Comparison of ENCODE assay signal across 9 cellular contexts in genomic region chr17:77733576-77734296, GRCh38.
DNase-seq lines count a peak whose midpoint lies in the region; ATAC-seq and TF ChIP-seq lines count a peak whose summit lies in the region.
"Had no signal": no experiment of that assay in that cellular context is flagged by ENCODE, and none has a peak within 500 bp of the region (broad histone marks: within the 10 kb centered on the region; RNA-seq: fewer than 3 reads in every experiment).

No MANE protein-coding gene starts in this region.

- no peak for TF ChIP-seq EP300 in transverse colon (IDR thresholded peaks at IDR 0.05; ENCODE audit: low read depth)

- H4K20me1 ChIP-seq in smooth muscle cell (ENCODE audit: low read depth), result no peaks in the 10 kb centered on the region

- WGBS in transverse colon (ENCODE audit: low coverage in 1 of 2), 2 donors, result 38 to 67% methylated on average over 3 to 8 of the region's 8 CpGs
- WGBS in smooth muscle cell (ENCODE audit: low lambda C conversion rate), result 95% methylated on average over 8 of the region's 8 CpGs

- DNase-seq in cardiac muscle cell (ENCODE audit: low read depth in 1 of 2, low spot score in 1 of 2), result no peak
- DNase-seq in left cardiac atrium, result no peak
- no peak for DNase-seq in transverse colon
- DNase-seq in smooth muscle cell (lab: John Stamatoyannopoulos, UW; ENCODE audit: unreplicated experiment), result no peak

- no peaks in the 10 kb centered on the region for H3K27me3 ChIP-seq in cardiac muscle cell
- H3K27me3 ChIP-seq in mucosa of rectum (ENCODE audit: control insufficient read depth in 2 of 2, insufficient read depth in 2 of 2, low read length in 2 of 2), result peaks cover 14 to 17% of the 10 kb centered on the region in 2 donors
- peaks cover 35% of the 10 kb centered on the region for H3K27me3 ChIP-seq in transverse colon
- H3K27me3 ChIP-seq in smooth muscle cell (ENCODE audit: low read depth), result no peaks in the 10 kb centered on the region

- H3K4me1 ChIP-seq in cardiac muscle cell (ENCODE audit: low read depth) (peaks cover 22% of the 10 kb centered on the region), mucosa of rectum (ENCODE audit: control insufficient read depth in 2 of 2, insufficient read depth in 2 of 2, low read length in 2 of 2) (peaks cover 0 to 9% of the 10 kb centered on the region in 2 donors), transverse colon (peaks cover 10 to 31% (median 18%) of the 10 kb centered on the region in 4 donors), smooth muscle cell (ENCODE audit: low read depth) (peaks cover 33% of the 10 kb centered on the region)

- ATAC-seq in left cardiac atrium, result no peak
- ATAC-seq in HG03442 (IDR thresholded peaks at IDR 0.05; ENCODE audit: unreplicated experiment), result no peak
- no peak for ATAC-seq in HG03139 (IDR thresholded peaks at IDR 0.05; ENCODE audit: unreplicated experiment)

- no peaks in the 10 kb centered on the region for H3K36me3 ChIP-seq in cardiac muscle cell
- H3K36me3 ChIP-seq in mucosa of rectum (ENCODE audit: control insufficient read depth in 2 of 2, insufficient read depth in 2 of 2, low read length in 2 of 2), result no peaks in the 10 kb centered on the region
- H3K36me3 ChIP-seq in transverse colon, result no peaks in the 10 kb centered on the region
- peaks cover 3% of the 10 kb centered on the region for H3K36me3 ChIP-seq in smooth muscle cell (ENCODE audit: low read depth)

- intact Hi-C loops in left cardiac atrium (cut with DNase I) (loop anchor here (2.0 to 10.0 kb wide), 2 partner anchors 131 to 189 kb away; no protein-coding TSS in a partner anchor), transverse colon (cut with DNase I; ENCODE audit: low total_unique reads) (no loop called here)

- no peak overlapping the region for H3K4me2 ChIP-seq in smooth muscle cell

- no peaks in the 10 kb centered on the region for H3K9me3 ChIP-seq in cardiac muscle cell (ENCODE audit: low read depth)
- peaks cover 4% of the 10 kb centered on the region in 2 donors for H3K9me3 ChIP-seq in mucosa of rectum (ENCODE audit: control insufficient read depth in 2 of 2, low read length in 2 of 2)
- H3K9me3 ChIP-seq in transverse colon, result peaks cover 0 to 4% of the 10 kb centered on the region in 2 donors
- peaks cover 5% of the 10 kb centered on the region for H3K9me3 ChIP-seq in smooth muscle cell (replicated peaks; ENCODE audit: low read depth)

- H3F3A ChIP-seq in smooth muscle cell (ENCODE audit: low read depth), result no peaks in the 10 kb centered on the region

- no peak for TF ChIP-seq CTCF in cardiac muscle cell (IDR thresholded peaks at IDR 0.05; ENCODE audit: low read depth, low read length)
- no peak for TF ChIP-seq CTCF in transverse colon (IDR thresholded peaks at IDR 0.05)
- no peak for TF ChIP-seq CTCF in smooth muscle cell (IDR thresholded peaks at IDR 0.05; ENCODE audit: borderline replicate concordance, insufficient read depth, poor library complexity, severe bottlenecking)

- H3K9ac ChIP-seq in mucosa of rectum (ENCODE audit: low read depth in 1 of 2, low read length in 2 of 2), result no peak overlapping the region
- H3K9ac ChIP-seq in smooth muscle cell (ENCODE audit: low read depth), result no peak overlapping the region

- TF ChIP-seq POLR2A in transverse colon (IDR thresholded peaks at IDR 0.05), result no peak

- H3K79me2 ChIP-seq in smooth muscle cell (ENCODE audit: low read depth), result no peaks in the 10 kb centered on the region

- H3K4me3 ChIP-seq in cardiac muscle cell, result no peak overlapping the region
- no peak overlapping the region for H3K4me3 ChIP-seq in mucosa of rectum (ENCODE audit: low read length in 2 of 2)
- no peak overlapping the region for H3K4me3 ChIP-seq in transverse colon
- no peak overlapping the region for H3K4me3 ChIP-seq in smooth muscle cell

- H3K27ac ChIP-seq in cardiac muscle cell (peak overlapping the region; percentile 49), angular gyrus (ENCODE audit: low read depth, low read length) (peak overlapping the region; percentile 63), mucosa of rectum (ENCODE audit: low read depth in 2 of 2, low read length in 2 of 2) (peak overlapping the region; percentile 44 to 46), transverse colon (peak overlapping the region; percentile 65 to 88 (median 82)), smooth muscle cell (ENCODE audit: low read depth) (no peak overlapping the region)
- H3K27ac ChIP-seq: epithelial cell of prostate had no signal

- in situ Hi-C loops in transverse colon (cut with MboI; ENCODE audit: low pct_ligation_motif_present in 1 of 4, low pct_unique_long_range_greater_than_20kb in 1 of 4, low sequenced_read_pairs in 3 of 4), result no loop called here

- no peak overlapping the region for H2AFZ ChIP-seq in smooth muscle cell (ENCODE audit: low read depth)
